9 cellular contexts compared by ENCODE assay signal in genomic region chr2:109644571-109645275, GRCh38. TPM values are rescaled to one million over a fixed set of nuclear protein-coding genes. Genes with fewer than 3 reads are reported as not detected.
DNase-seq lines count a peak whose midpoint lies in the region; ATAC-seq and TF ChIP-seq lines count a peak whose summit lies in the region.
"Had no signal": no experiment of that assay in that cellular context is flagged by ENCODE, and none has a peak within 500 bp of the region (broad histone marks: within the 10 kb centered on the region; RNA-seq: fewer than 3 reads in every experiment).

No MANE protein-coding gene starts in this region.

- peak overlapping the region; percentile 70 for H3K4me3 Mint-ChIP-seq in type B pancreatic cell

- peak overlapping the region; percentile 94 for H3K27ac Mint-ChIP-seq in type B pancreatic cell

- no peak overlapping the region for H3K4me3 ChIP-seq in lower lobe of right lung

- ATAC-seq in lower lobe of right lung: peak; percentile 73 to 78

- no peaks in the 10 kb centered on the region for H3K27me3 Mint-ChIP-seq in type B pancreatic cell

- no peaks in the 10 kb centered on the region for H3K36me3 Mint-ChIP-seq in type B pancreatic cell

- DNase-seq in NCI-H2081 (lab: John Stamatoyannopoulos, UW): peak; percentile 30 to 66
- DNase-seq in NCI-H2081 treated with DMSO at 0.1 percent for 48 hours (lab: John Stamatoyannopoulos, UW): no peak
- DNase-seq in lower lobe of right lung: peak; percentile 60
- no peak for DNase-seq in type B pancreatic cell (ENCODE audit: extremely low spot score, unreplicated experiment)
- DNase-seq in stimulated activated CD4-positive, alpha-beta T cell treated with anti-CD3 and anti-CD28 coated beads, Interleukin-4, amount 100 ng/mL, for 1 hour: no peak
- no peak for DNase-seq in NCI-H2196 treated with DMSO at 0.1 percent for 48 hours (lab: John Stamatoyannopoulos, UW; ENCODE audit: unreplicated experiment)
- DNase-seq in GM19238 (ENCODE audit: insufficient read length, low spot score): no peak
- DNase-seq: NCI-H146 had no signal

- peaks cover 16% of the 10 kb centered on the region for H3K4me1 ChIP-seq in lower lobe of right lung

- no peaks in the 10 kb centered on the region for H3K9me3 ChIP-seq in lower lobe of right lung

- peak overlapping the region; percentile 29 for H3K27ac ChIP-seq in cingulate gyrus (ENCODE audit: low read depth, low read length)
- peak overlapping the region; percentile 59 for H3K27ac ChIP-seq in lower lobe of right lung

- no peaks in the 10 kb centered on the region for H3K36me3 ChIP-seq in lower lobe of right lung

- intact Hi-C loops in lower lobe of right lung (cut with DNase I): no loop called here

- TF ChIP-seq CTCF in lower lobe of right lung (IDR thresholded peaks at IDR 0.05) (no peak), type B pancreatic cell (conservative IDR thresholded peaks at IDR 0.05) (no peak)

- no peaks in the 10 kb centered on the region for H3K27me3 ChIP-seq in lower lobe of right lung (ENCODE audit: low read depth)

- H3K4me1 Mint-ChIP-seq in type B pancreatic cell (ENCODE audit: unreplicated experiment): peaks cover 29% of the 10 kb centered on the region

- H3K9me3 Mint-ChIP-seq in type B pancreatic cell: no peaks in the 10 kb centered on the region

RNA-seq across cellular contexts. Expression of gene SOWAHC, which starts 30.6 kb away (rescaled TPM):
- total RNA-seq in lower lobe of right lung (20.8 TPM), type B pancreatic cell (ENCODE audit: low replicate concordance) (15.5 and 25.6 TPM in 2 replicates)

RNA-seq across cellular contexts. Expression of gene SEPTIN10, which starts 31.0 kb away (rescaled TPM):
- 86.9 TPM for total RNA-seq in lower lobe of right lung
- total RNA-seq in type B pancreatic cell (ENCODE audit: low replicate concordance): 40.9 and 76.7 TPM in 2 replicates

Comparison
In these comparisons a context has a peak if more than half of its experiments do, and no peak if none do; other contexts are left out.
1. DNase-seq: peak in NCI-H2081 (2 of 2) and lower lobe of right lung (single experiment); none in NCI-H2081 treated with DMSO at 0.1 percent for 48 hours (single experiment), type B pancreatic cell (single experiment), stimulated activated CD4-positive, alpha-beta T cell treated with anti-CD3 and anti-CD28 coated beads, Interleukin-4, amount 100 ng/mL, for 1 hour (single experiment), NCI-H2196 treated with DMSO at 0.1 percent for 48 hours (single experiment) and GM19238 (single experiment).